Comparison of ENCODE assay signal across 17 cellular contexts in the genomic region with DNA sequence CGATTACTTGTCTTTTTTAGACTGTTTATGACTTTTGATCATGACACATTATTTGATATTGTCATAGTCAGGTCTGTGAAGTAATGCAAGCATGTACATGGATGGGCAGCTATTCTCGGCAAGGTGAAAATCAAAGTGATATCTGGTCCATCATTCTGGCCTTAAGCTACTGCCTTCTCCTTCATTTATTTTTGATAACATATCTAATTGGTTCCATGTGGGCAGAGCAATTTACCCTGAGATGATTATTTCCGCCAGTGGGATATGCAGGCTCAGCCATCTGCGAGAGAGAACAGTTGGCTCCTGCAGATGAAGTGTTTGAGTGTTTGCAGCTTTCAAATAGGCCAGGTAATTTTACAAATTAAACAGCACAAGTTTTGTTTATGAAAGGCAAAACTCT.
DNase-seq lines count a peak whose midpoint lies in the region; ATAC-seq lines count a peak whose summit lies in the region.
"Had no signal": no experiment of that assay in that cellular context is flagged by ENCODE, and none has a peak within 500 bp of the region (broad histone marks: within the 10 kb centered on the region; RNA-seq: fewer than 3 reads in every experiment).

No MANE protein-coding gene starts in this region.

- H3K27me3 Mint-ChIP-seq in T-helper 2 cell treated with Interferon-gamma antibody and Interleukin-4, amounts not matched to agents 5 μg/mL and 100 μg/mL, for 36 hours (ENCODE audit: low read depth) = peaks cover 4% of the 10 kb centered on the region
- H3K27me3 Mint-ChIP-seq: CD4-positive, CD25-positive, alpha-beta regulatory T cell had no signal

- ATAC-seq in GM21723 (IDR thresholded peaks at IDR 0.05; ENCODE audit: unreplicated experiment) (no peak), HG03135 (IDR thresholded peaks at IDR 0.05; ENCODE audit: unreplicated experiment) (no peak)
- ATAC-seq: K562, T-cell had no signal

- H3K9me3 Mint-ChIP-seq in T-helper 2 cell treated with Interferon-gamma antibody and Interleukin-4, amounts not matched to agents 5 μg/mL and 100 μg/mL, for 36 hours = no peaks in the 10 kb centered on the region
- H3K9me3 Mint-ChIP-seq: T-cell had no signal

- DNase-seq in NCI-H1105 treated with DMSO at 0.1 percent for 48 hours (lab: John Stamatoyannopoulos, UW) = peak; percentile 50
- no peak for DNase-seq in NCI-H1105 (lab: John Stamatoyannopoulos, UW)
- peak; percentile 57 for DNase-seq in NCI-H1436 (lab: John Stamatoyannopoulos, UW)
- peak; percentile 77 for DNase-seq in NCI-H748 (lab: John Stamatoyannopoulos, UW; ENCODE audit: unreplicated experiment)
- DNase-seq in cerebellar cortex (ENCODE audit: low spot score) = peak; percentile 5
- no peak for DNase-seq in T-helper 2 cell treated with Interferon-gamma antibody and Interleukin-4, amounts not matched to agents 5 μg/mL and 100 μg/mL, for 36 hours (ENCODE audit: low spot score)
- DNase-seq: CD4-positive, CD25-positive, alpha-beta regulatory T cell; DMS79 treated with DMSO at 0.1 percent for 48 hours; Kasumi-1; MV-4-11; NCI-H446 treated with DMSO at 0.1 percent for 48 hours; NCI-H526; SJCRH30; T-cell had no signal

- H3K27ac Mint-ChIP-seq in T-helper 2 cell treated with Interferon-gamma antibody and Interleukin-4, amounts not matched to agents 5 μg/mL and 100 μg/mL, for 36 hours = no peak overlapping the region
- H3K27ac Mint-ChIP-seq: CD4-positive, CD25-positive, alpha-beta regulatory T cell; T-cell had no signal

- H3K4me1 Mint-ChIP-seq in T-helper 2 cell treated with Interferon-gamma antibody and Interleukin-4, amounts not matched to agents 5 μg/mL and 100 μg/mL, for 36 hours (ENCODE audit: low read depth) = no peaks in the 10 kb centered on the region
- H3K4me1 Mint-ChIP-seq: CD4-positive, CD25-positive, alpha-beta regulatory T cell; T-cell had no signal

- H3K4me3 Mint-ChIP-seq in T-helper 2 cell treated with Interferon-gamma antibody and Interleukin-4, amounts not matched to agents 5 μg/mL and 100 μg/mL, for 36 hours = no peak overlapping the region
- H3K4me3 Mint-ChIP-seq: CD4-positive, CD25-positive, alpha-beta regulatory T cell; T-cell had no signal

- no peaks in the 10 kb centered on the region for H3K36me3 Mint-ChIP-seq in T-helper 2 cell treated with Interferon-gamma antibody and Interleukin-4, amounts not matched to agents 5 μg/mL and 100 μg/mL, for 36 hours (ENCODE audit: low read depth)
- H3K36me3 Mint-ChIP-seq: CD4-positive, CD25-positive, alpha-beta regulatory T cell; T-cell had no signal

Comparison
In these comparisons a context has a peak if more than half of its experiments do, and no peak if none do; other contexts are left out.
1. DNase-seq: peak in NCI-H1105 treated with DMSO at 0.1 percent for 48 hours (single experiment), NCI-H1436 (single experiment), NCI-H748 (single experiment) and cerebellar cortex (single experiment); none in NCI-H1105 (single experiment) and T-helper 2 cell treated with Interferon-gamma antibody and Interleukin-4, amounts not matched to agents 5 μg/mL and 100 μg/mL, for 36 hours (single experiment).